ENCODE assay signal across 11 cellular contexts in the genomic region with DNA sequence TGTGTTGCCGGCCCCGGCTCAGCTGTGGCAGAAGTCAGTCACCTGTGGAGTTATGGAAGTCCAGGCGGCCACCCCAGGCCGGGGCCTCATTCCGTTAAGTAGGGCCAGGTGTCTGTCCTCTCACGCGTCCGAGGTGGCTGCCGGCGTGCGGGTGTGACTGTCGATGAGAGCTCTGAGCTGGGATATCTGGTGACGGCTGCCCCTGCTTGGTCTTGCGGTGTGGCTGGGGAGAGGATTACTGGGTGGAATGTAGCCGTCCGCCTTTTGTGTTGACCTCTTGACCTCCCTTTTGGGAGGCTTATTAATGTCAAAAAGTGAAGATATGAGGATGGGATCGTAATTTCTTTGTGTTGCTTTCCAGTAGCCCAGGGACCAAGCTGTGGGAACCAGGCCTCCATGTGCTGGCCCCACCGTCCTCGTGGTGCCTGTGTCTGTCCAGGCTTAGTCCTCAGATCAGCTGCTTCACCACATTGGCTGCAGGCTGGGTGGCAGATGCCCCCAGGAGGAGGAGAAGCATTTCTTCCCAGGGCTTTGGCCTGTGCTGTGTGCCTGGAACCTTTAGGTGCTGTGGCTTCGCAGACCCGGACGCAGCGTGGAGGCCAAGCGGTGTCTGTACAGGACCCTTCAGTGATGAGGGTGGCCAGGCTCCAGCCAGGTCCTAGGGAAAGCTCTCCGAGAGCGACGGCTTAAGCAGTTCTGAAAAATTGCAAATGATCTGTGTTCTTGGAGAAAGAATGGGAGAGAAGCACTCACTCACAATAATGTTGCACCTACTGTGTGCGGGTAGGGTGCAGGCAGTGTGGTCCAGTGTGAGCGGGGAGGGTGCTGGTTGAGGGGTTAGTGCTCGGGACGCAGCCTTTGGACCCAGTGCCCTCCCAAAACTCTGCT. TPM values are rescaled to one million over a fixed set of nuclear protein-coding genes. Genes with fewer than 3 reads are reported as not detected.
DNase-seq lines count a peak whose midpoint lies in the region; ATAC-seq, FAIRE-seq and TF ChIP-seq lines count a peak whose summit lies in the region.
"Had no signal": no experiment of that assay in that cellular context is flagged by ENCODE, and none has a peak within 500 bp of the region (broad histone marks: within the 10 kb centered on the region; RNA-seq: fewer than 3 reads in every experiment).

No MANE protein-coding gene starts in this region.

- in situ Hi-C loops in K562 (cut with MboI): no loop called here

- no peak for DNase-seq in CD8-positive, alpha-beta memory T cell
- DNase-seq in K562 (ENCODE audit: extremely low read depth in 1 of 4, low spot score in 3 of 4): peak; percentile 48 to 55 (median 52)
- no peak for DNase-seq in natural killer cell treated with Interleukin-12 subunit alpha and Interleukin-12 subunit beta and Interleukin-15 and Interleukin-18, amount 100 ng/mL, for 72 hours (ENCODE audit: low spot score)
- DNase-seq in NCI-H146 (lab: John Stamatoyannopoulos, UW): no peak
- DNase-seq in SW 1271 (lab: John Stamatoyannopoulos, UW): no peak

- peaks cover 92% of the 10 kb centered on the region for H3K4me1 ChIP-seq in CD8-positive, alpha-beta memory T cell (ENCODE audit: insufficient read depth, low read length)
- H3K4me1 ChIP-seq in KMS-11 (ENCODE audit: low read depth, poor library complexity, severe bottlenecking): peaks cover 76% of the 10 kb centered on the region
- peaks cover 41 to 84% of the 10 kb centered on the region in 2 experiments for H3K4me1 ChIP-seq in K562 (replicated peaks in 1 of 2; ENCODE audit: control insufficient read depth in 2 of 2, insufficient read depth in 2 of 2, low read length in 2 of 2)

- H3K27ac Mint-ChIP-seq in CD8-positive, alpha-beta memory T cell: peak overlapping the region; percentile 93 to 99 (median 98)
- peak overlapping the region; percentile 39 to 90 for H3K27ac Mint-ChIP-seq in natural killer cell treated with Interleukin-12 subunit alpha and Interleukin-12 subunit beta and Interleukin-15 and Interleukin-18, amount 100 ng/mL, for 72 hours

- H3K36me3 ChIP-seq in CD8-positive, alpha-beta memory T cell (ENCODE audit: insufficient read depth, low read length): no peaks in the 10 kb centered on the region
- H3K36me3 ChIP-seq in KMS-11 (ENCODE audit: insufficient read depth) (no peaks in the 10 kb centered on the region), K562 (ENCODE audit: control insufficient read depth, insufficient read depth, low read length) (no peaks in the 10 kb centered on the region; the same call in 2 of the 3 replicates)

- POLR2A ChIA-PET in CD8-positive, alpha-beta memory T cell (lab: Charles Lee): interaction anchor here (0.5 to 2.1 kb wide), 6 partner anchors 15 to 607 kb away, joined by 3 to 24 read pairs (median 4); no protein-coding TSS in a partner anchor
- POLR2A ChIA-PET in K562 (lab: Yijun Ruan, JAX): interaction anchor here (0.7 to 2.7 kb wide), 4 partner anchors 12 to 147 kb away, joined by 3 to 12 read pairs (median 4); no protein-coding TSS in a partner anchor

- BruUV-seq in K562 (replicated peaks; lab: Mats Ljungman, UMichigan): no TSS peak

- TF ChIP-seq CTCF in KMS-11 (conservative IDR thresholded peaks at IDR 0.05; ENCODE audit: low read depth, low read length) (no peak), K562 (IDR thresholded peaks at IDR 0.05 in 2 of 3, conservative IDR thresholded peaks at IDR 0.05 in 1 of 3; ENCODE audit: insufficient read depth in 2 of 3, low read depth in 1 of 3, low read length in 3 of 3) (no peak)

- CTCF ChIA-PET in CD8-positive, alpha-beta memory T cell (lab: Charles Lee): interaction anchor here (0.9 to 2.9 kb wide), 6 partner anchors 12 to 34 kb away, joined by 3 to 15 read pairs (median 8); no protein-coding TSS in a partner anchor
- CTCF ChIA-PET in K562 (lab: Yijun Ruan, JAX; ENCODE audit: low intra/inter-chr PET ratio): no interaction called here

- H3K27me3 ChIP-seq in CD8-positive, alpha-beta memory T cell (ENCODE audit: insufficient read depth, low read length, poor library complexity, severe bottlenecking): no peaks in the 10 kb centered on the region
- H3K27me3 ChIP-seq in KMS-11 (ENCODE audit: insufficient read depth, low read depth) (no peaks in the 10 kb centered on the region), K562 (ENCODE audit: control insufficient read depth in 2 of 2, insufficient read depth in 2 of 2, low read length in 2 of 2) (no peaks in the 10 kb centered on the region)
- H3K27me3 ChIP-seq: SJSA1 had no signal

- TF ChIP-seq RAD21 in K562 (CRISPR knock-in tag; conservative IDR thresholded peaks at IDR 0.05 in 1 of 2, IDR thresholded peaks at IDR 0.05 in 1 of 2): no peak

- 62% methylated on average over 31 of the region's 31 CpGs for WGBS in K562 (ENCODE audit: insufficient coverage, low coverage, missing lambda C conversion rate)

- H3K27ac ChIP-seq in CD8-positive, alpha-beta memory T cell (ENCODE audit: low read depth, low read length): peak overlapping the region; percentile 49
- H3K27ac ChIP-seq in KMS-11 (peak overlapping the region; percentile 97), K562 (ENCODE audit: extremely low read depth, low read depth, low read length) (peak overlapping the region; percentile 71; the same call in 2 of the 3 replicates)
- H3K27ac ChIP-seq: SJSA1 had no signal

- intact Hi-C loops in K562 (cut with micrococcal nuclease): no loop called here

- peaks cover 11% of the 10 kb centered on the region; the same call in 1 of the 2 replicates for H3K79me2 ChIP-seq in KMS-11 (ENCODE audit: insufficient read depth, low read depth)
- H3K79me2 ChIP-seq in K562 (ENCODE audit: control insufficient read depth, insufficient read depth, low read length): peaks cover 37% of the 10 kb centered on the region; the same call in 2 of the 3 replicates

- peak overlapping the region; percentile 72; the same call in 1 of the 2 replicates for H3K9ac ChIP-seq in KMS-11
- peak overlapping the region; percentile 26 to 87; a peak in 3 of 4 replicates for H3K9ac ChIP-seq in K562 (ENCODE audit: insufficient read depth in 1 of 2, low read depth in 2 of 2, low read length in 2 of 2)

- peak; percentile 5; the same call in 1 of the 3 replicates for ATAC-seq in K562
- ATAC-seq in natural killer cell treated with Interleukin-12 subunit alpha and Interleukin-12 subunit beta and Interleukin-15 and Interleukin-18, amount 100 ng/mL, for 72 hours: no peak
- no peak for ATAC-seq in GM21360 (IDR thresholded peaks at IDR 0.05; ENCODE audit: unreplicated experiment)
- ATAC-seq in HG03565 (IDR thresholded peaks at IDR 0.05; ENCODE audit: unreplicated experiment): no peak

- FAIRE-seq in K562 (lab: Jason Lieb, UNC): peak; percentile 11

- H3K4me2 ChIP-seq in KMS-11: peak overlapping the region; percentile 94
- peak overlapping the region; percentile 38 for H3K4me2 ChIP-seq in K562 (ENCODE audit: insufficient read depth, low read length)

- H4K20me1 ChIP-seq in KMS-11 (ENCODE audit: insufficient read depth) (no peaks in the 10 kb centered on the region), K562 (replicated peaks; ENCODE audit: control insufficient read depth, insufficient read depth, low read length) (no peaks in the 10 kb centered on the region)

- H3K4me3 Mint-ChIP-seq in CD8-positive, alpha-beta memory T cell: peak overlapping the region; percentile 22 to 90 (median 62)
- peak overlapping the region; percentile 87 for H3K4me3 Mint-ChIP-seq in natural killer cell treated with Interleukin-12 subunit alpha and Interleukin-12 subunit beta and Interleukin-15 and Interleukin-18, amount 100 ng/mL, for 72 hours

- H2AFZ ChIP-seq in KMS-11 (ENCODE audit: low read depth): peak overlapping the region; percentile 7; the same call in 1 of the 2 replicates
- H2AFZ ChIP-seq in K562 (ENCODE audit: low read depth, low read length): no peak overlapping the region; the same call in 1 of the 2 replicates

- no peak for TF ChIP-seq POLR2A in K562 (conservative IDR thresholded peaks at IDR 0.05)

- no peak for TF ChIP-seq EP300 in K562 (IDR thresholded peaks at IDR 0.05; ENCODE audit: low read length)

- H3K9me3 Mint-ChIP-seq in CD8-positive, alpha-beta memory T cell: no peaks in the 10 kb centered on the region
- H3K9me3 Mint-ChIP-seq in natural killer cell treated with Interleukin-12 subunit alpha and Interleukin-12 subunit beta and Interleukin-15 and Interleukin-18, amount 100 ng/mL, for 72 hours: no peaks in the 10 kb centered on the region

- peaks cover 71 to 91% (median 73%) of the 10 kb centered on the region in 3 donors for H3K4me1 Mint-ChIP-seq in CD8-positive, alpha-beta memory T cell
- peaks cover 58 to 59% of the 10 kb centered on the region in 2 donors for H3K4me1 Mint-ChIP-seq in natural killer cell treated with Interleukin-12 subunit alpha and Interleukin-12 subunit beta and Interleukin-15 and Interleukin-18, amount 100 ng/mL, for 72 hours (ENCODE audit: low read depth in 2 of 2)

- H3K27me3 Mint-ChIP-seq in CD8-positive, alpha-beta memory T cell: no peaks in the 10 kb centered on the region
- no peaks in the 10 kb centered on the region for H3K27me3 Mint-ChIP-seq in natural killer cell treated with Interleukin-12 subunit alpha and Interleukin-12 subunit beta and Interleukin-15 and Interleukin-18, amount 100 ng/mL, for 72 hours

- H3K9me3 ChIP-seq in CD8-positive, alpha-beta memory T cell (ENCODE audit: low read length): no peaks in the 10 kb centered on the region
- no peaks in the 10 kb centered on the region for H3K9me3 ChIP-seq in K562 (replicated peaks; ENCODE audit: control insufficient read depth, insufficient read depth, low read depth, low read length)
- H3K9me3 ChIP-seq: SJSA1 had no signal

- peak overlapping the region; percentile 19 for H3K4me3 ChIP-seq in CD8-positive, alpha-beta memory T cell (ENCODE audit: low read length)
- no peak overlapping the region for H3K4me3 ChIP-seq in KMS-11 (IDR thresholded peaks at IDR 0.05; ENCODE audit: insufficient read depth, low read depth, low read length)
- H3K4me3 ChIP-seq in K562: no peak overlapping the region
- H3K4me3 ChIP-seq: SJSA1 had no signal

- peaks cover 5% of the 10 kb centered on the region for H3K9me1 ChIP-seq in K562 (ENCODE audit: control insufficient read depth, insufficient read depth, low read length)

- no peaks in the 10 kb centered on the region for H3K36me3 Mint-ChIP-seq in CD8-positive, alpha-beta memory T cell
- H3K36me3 Mint-ChIP-seq in natural killer cell treated with Interleukin-12 subunit alpha and Interleukin-12 subunit beta and Interleukin-15 and Interleukin-18, amount 100 ng/mL, for 72 hours: no peaks in the 10 kb centered on the region

RNA-seq across cellular contexts. Expression of a gene that starts 23.2 kb away (rescaled TPM):
- not detected for total RNA-seq in CD8-positive, alpha-beta memory T cell
- polyA plus RNA-seq in CD8-positive, alpha-beta memory T cell: not detected
- total RNA-seq in K562 (2011; cell fraction: chromatin; rRNA removed; ENCODE audit: low replicate concordance): not detected in 2 replicates
- not detected in 2 replicates for total RNA-seq in K562 (2011; cell fraction: nucleolus; rRNA removed)
- not detected in 2 replicates for total RNA-seq in K562 (2011; cell fraction: nucleoplasm; rRNA removed)
- total RNA-seq in K562 (2014; rRNA removed) (not detected in 2 replicates), K562 (2014; rRNA removed; fragmentation: Illumina TruSeq; extraction: Trizol) (not detected in 2 replicates), K562 (2015; rRNA removed; fragmentation: Illumina TruSeq; extraction: Trizol) (not detected in 2 replicates), K562 (2021) (not detected in 2 replicates)
- polyA plus RNA-seq in K562 (2011; rRNA removed) (not detected in 2 replicates), K562 (2014; fragmentation: Illumina TruSeq; extraction: Trizol) (not detected in 2 replicates), K562 (2014; fragmentation: Nextera tagmentation; extraction: Ambion mirVana) (not detected), K562 (2014; rRNA removed) (not detected in 2 replicates)
- polyA plus RNA-seq in K562 (2011; cell fraction: cytosol; rRNA removed): not detected in 2 replicates
- not detected in 2 replicates for polyA plus RNA-seq in K562 (2011; cell fraction: nucleus; rRNA removed)
- 0.07 TPM in 2 replicates for polyA plus RNA-seq in K562 (2012)
- not detected in 2 replicates for polyA minus RNA-seq in K562 (2011; rRNA and poly(A)+ RNA removed)
- not detected in 2 replicates for polyA minus RNA-seq in K562 (2011; cell fraction: cytosol; rRNA and poly(A)+ RNA removed)
- not detected in 2 replicates for polyA minus RNA-seq in K562 (2011; cell fraction: nucleus; rRNA and poly(A)+ RNA removed)
- total RNA-seq in natural killer cell treated with Interleukin-12 subunit alpha and Interleukin-12 subunit beta and Interleukin-15 and Interleukin-18, amount 100 ng/mL, for 72 hours: not detected
- total RNA-seq: Daoy, occipital lobe, SJSA1 had no signal

Comparison
In these comparisons a context has a peak if more than half of its experiments do, and no peak if none do; other contexts are left out.
1. DNase-seq: peak in K562 (4 of 4); none in CD8-positive, alpha-beta memory T cell (0 of 5), natural killer cell treated with Interleukin-12 subunit alpha and Interleukin-12 subunit beta and Interleukin-15 and Interleukin-18, amount 100 ng/mL, for 72 hours (single experiment), NCI-H146 (single experiment) and SW 1271 (0 of 2).
2. Peak in every context shown above with its lines, with median percentiles within 50 percentile points of each other: H3K27ac ChIP-seq.